Comparison of ENCODE assay signal across 9 cellular contexts in genomic region chr12:52315721-52316120, GRCh38. TPM values are rescaled to one million over a fixed set of nuclear protein-coding genes. Genes with fewer than 3 reads are reported as not detected.
DNase-seq lines count a peak whose midpoint lies in the region; TF ChIP-seq lines count a peak whose summit lies in the region.
"Not testable (repeated sequence)": the region's sequence is repeated elsewhere in the genome, so short reads cannot be mapped to it uniquely, and the experiment has no call there.
"Had no signal": no experiment of that assay in that cellular context is flagged by ENCODE, and none has a peak within 500 bp of the region (broad histone marks: within the 10 kb centered on the region; RNA-seq: fewer than 3 reads in every experiment).

No MANE protein-coding gene starts in this region.

- H3K18ac ChIP-seq in trophoblast cell (ENCODE audit: low read length), result not testable (repeated sequence)

- H3K14ac ChIP-seq in trophoblast cell (ENCODE audit: low read length), result not testable (repeated sequence)

- H3K36me3 ChIP-seq in OCI-LY1 (ENCODE audit: insufficient read depth, low read length); brain microvascular endothelial cell (replicated peaks); cardiac muscle cell; trophoblast cell (ENCODE audit: control insufficient read depth in 1 of 2, insufficient read depth in 2 of 2, low read length in 2 of 2): not testable (repeated sequence)

- not testable (repeated sequence) for H3K79me1 ChIP-seq in trophoblast cell (ENCODE audit: low read length)

- WGBS in trophoblast cell (ENCODE audit: extremely low coverage, insufficient coverage, insufficient read length), result no CpG with 5 or more reads among the region's 9 CpGs

- H3K27ac ChIP-seq in OCI-LY1 (ENCODE audit: low read depth, low read length, poor library complexity, severe bottlenecking); brain microvascular endothelial cell; cardiac muscle cell; trophoblast cell (ENCODE audit: low read depth, low read length): not testable (repeated sequence)

- not testable (repeated sequence) for H4K12ac ChIP-seq in trophoblast cell (ENCODE audit: low read depth, low read length)

- in situ Hi-C loops in brain microvascular endothelial cell (cut with HindIII; ENCODE audit: low pct_ligation_motif_present, low sequenced_read_pairs), result not testable (repeated sequence)

- not testable (repeated sequence) for H4K91ac ChIP-seq in trophoblast cell (ENCODE audit: low read depth, low read length)

- DNase-seq in ELF-1 (ENCODE audit: low read depth, low spot score), result peak; percentile 57
- DNase-seq in HuH-7.5 (ENCODE audit: low spot score), result peak; percentile 59
- DNase-seq in activated CD4-positive, alpha-beta T cell treated with anti-CD3 and anti-CD28 coated beads, Interleukin-2, amount 10 ng/mL, durations not matched to agents 7 days and 5 days, result peak; percentile 46
- not testable (repeated sequence) for DNase-seq in brain microvascular endothelial cell
- peak in 1 of 2 donors; percentile 17 for DNase-seq in cardiac muscle cell (ENCODE audit: low read depth in 1 of 2, low spot score in 1 of 2)
- DNase-seq in trophoblast cell, result peak; percentile 5 to 37

- H3K4me3 Mint-ChIP-seq in activated CD4-positive, alpha-beta T cell treated with anti-CD3 and anti-CD28 coated beads, Interleukin-2, amount 10 ng/mL, durations not matched to agents 7 days and 5 days, result not testable (repeated sequence)

- H3K27me3 ChIP-seq in OCI-LY1 (ENCODE audit: insufficient read depth, low read length), result peaks cover 11% of the 10 kb centered on the region; the same call in 1 of the 2 replicates
- H3K27me3 ChIP-seq in brain microvascular endothelial cell (replicated peaks), result peaks cover 45% of the 10 kb centered on the region
- H3K27me3 ChIP-seq in cardiac muscle cell, result peaks cover 66% of the 10 kb centered on the region
- not testable (repeated sequence) for H3K27me3 ChIP-seq in trophoblast cell (ENCODE audit: insufficient read depth, low read length)

- H3K4me1 Mint-ChIP-seq in activated CD4-positive, alpha-beta T cell treated with anti-CD3 and anti-CD28 coated beads, Interleukin-2, amount 10 ng/mL, durations not matched to agents 7 days and 5 days, result not testable (repeated sequence)

- not testable (repeated sequence) for H3K9me2 ChIP-seq in OCI-LY1 (ENCODE audit: low read depth, low read length)

- not testable (repeated sequence) for H3F3A ChIP-seq in OCI-LY1 (ENCODE audit: insufficient read depth, low read length)

- H3K4me2 ChIP-seq in OCI-LY1 (ENCODE audit: low read length); trophoblast cell (ENCODE audit: low read length): not testable (repeated sequence)

- not testable (repeated sequence) for H3K4me1 ChIP-seq in OCI-LY1 (ENCODE audit: insufficient read depth, low read length, severe bottlenecking); cardiac muscle cell (ENCODE audit: low read depth); trophoblast cell (ENCODE audit: control insufficient read depth in 1 of 2, insufficient read depth in 2 of 2, low read length in 2 of 2)

- not testable (repeated sequence) for H3K9me3 Mint-ChIP-seq in activated CD4-positive, alpha-beta T cell treated with anti-CD3 and anti-CD28 coated beads, Interleukin-2, amount 10 ng/mL, durations not matched to agents 7 days and 5 days

- peaks cover 46% of the 10 kb centered on the region for H3K27me3 Mint-ChIP-seq in activated CD4-positive, alpha-beta T cell treated with anti-CD3 and anti-CD28 coated beads, Interleukin-2, amount 10 ng/mL, durations not matched to agents 7 days and 5 days

- POLR2A ChIA-PET in activated CD4-positive, alpha-beta T cell treated with anti-CD3 and anti-CD28 coated beads, Interleukin-2, amount 10 ng/mL, durations not matched to agents 7 days and 5 days (lab: Charles Lee), result not testable (repeated sequence)

- H3K4me3 ChIP-seq in OCI-LY1 (ENCODE audit: low read depth, low read length, poor library complexity, severe bottlenecking); brain microvascular endothelial cell (ENCODE audit: low read depth, low read length); cardiac muscle cell; trophoblast cell (ENCODE audit: low read depth, low read length): not testable (repeated sequence)

- H4K8ac ChIP-seq in trophoblast cell (ENCODE audit: low read depth, low read length), result not testable (repeated sequence)

- not testable (repeated sequence) for H3K27ac Mint-ChIP-seq in activated CD4-positive, alpha-beta T cell treated with anti-CD3 and anti-CD28 coated beads, Interleukin-2, amount 10 ng/mL, durations not matched to agents 7 days and 5 days

- CTCF ChIA-PET in activated CD4-positive, alpha-beta T cell treated with anti-CD3 and anti-CD28 coated beads, Interleukin-2, amount 10 ng/mL, durations not matched to agents 7 days and 5 days (lab: Charles Lee), result interaction anchor here (0.7 to 1.8 kb wide), 5 partner anchors 10 to 563 kb away, joined by 3 to 5 read pairs (median 5); no protein-coding TSS in a partner anchor

- not testable (repeated sequence) for H2BK120ac ChIP-seq in trophoblast cell (ENCODE audit: insufficient read depth, low read length, poor library complexity)

- H3K79me2 ChIP-seq in OCI-LY1 (ENCODE audit: insufficient read depth, low read length); trophoblast cell (ENCODE audit: control insufficient read depth, insufficient read depth, low read length, poor library complexity): not testable (repeated sequence)

- TF ChIP-seq CTCF in OCI-LY1 (IDR thresholded peaks at IDR 0.05; ENCODE audit: low read length), result peak; percentile 52
- peak; percentile 56 for TF ChIP-seq CTCF in brain microvascular endothelial cell (IDR thresholded peaks at IDR 0.05; ENCODE audit: low read depth, low read length, missing control alignments)
- TF ChIP-seq CTCF in cardiac muscle cell (IDR thresholded peaks at IDR 0.05; ENCODE audit: low read depth, low read length), result peak; percentile 36

- not testable (repeated sequence) for H3K23ac ChIP-seq in trophoblast cell (ENCODE audit: low read length)

- H3K9me3 ChIP-seq in OCI-LY1 (ENCODE audit: low read length); cardiac muscle cell (ENCODE audit: low read depth); trophoblast cell (ENCODE audit: insufficient read depth, low read depth, low read length): not testable (repeated sequence)

- not testable (repeated sequence) for H3K36me3 Mint-ChIP-seq in activated CD4-positive, alpha-beta T cell treated with anti-CD3 and anti-CD28 coated beads, Interleukin-2, amount 10 ng/mL, durations not matched to agents 7 days and 5 days (ENCODE audit: low read depth)

- H4K20me1 ChIP-seq in OCI-LY1 (ENCODE audit: insufficient read depth, low read length), result not testable (repeated sequence)

- H2AFZ ChIP-seq in OCI-LY1 (ENCODE audit: low read length); trophoblast cell (ENCODE audit: insufficient read depth, low read length, poor library complexity): not testable (repeated sequence)

- not testable (repeated sequence) for H2BK12ac ChIP-seq in trophoblast cell (ENCODE audit: low read length)

- not testable (repeated sequence) for H2BK5ac ChIP-seq in trophoblast cell (ENCODE audit: low read depth, low read length, poor library complexity)

- H3K9ac ChIP-seq in OCI-LY1 (ENCODE audit: low read length); trophoblast cell (ENCODE audit: low read length): not testable (repeated sequence)

- H3K4ac ChIP-seq in trophoblast cell (ENCODE audit: low read depth, low read length), result not testable (repeated sequence)

- H2AK5ac ChIP-seq in trophoblast cell (ENCODE audit: low read length), result not testable (repeated sequence)

RNA-seq across cellular contexts. Expression of gene KRT83, which starts 5.5 kb away (rescaled TPM):
- not detected for total RNA-seq in activated CD4-positive, alpha-beta T cell treated with anti-CD3 and anti-CD28 coated beads, Interleukin-2, amount 10 ng/mL, durations not matched to agents 7 days and 5 days
- not detected in 2 replicates for total RNA-seq in cardiac muscle cell
- polyA plus RNA-seq in cardiac muscle cell, result not detected in 2 replicates
- polyA plus RNA-seq in trophoblast cell (2013), result not detected in 2 replicates
- total RNA-seq: myocyte, right atrium auricular region had no signal

RNA-seq across cellular contexts. Expression of gene KRT81, which starts 24.4 kb away (rescaled TPM):
- not detected for total RNA-seq in activated CD4-positive, alpha-beta T cell treated with anti-CD3 and anti-CD28 coated beads, Interleukin-2, amount 10 ng/mL, durations not matched to agents 7 days and 5 days
- not detected in 2 replicates for total RNA-seq in cardiac muscle cell
- polyA plus RNA-seq in cardiac muscle cell, result not detected in 2 replicates
- polyA plus RNA-seq in trophoblast cell (2013), result 0.10 and 0.15 TPM in 2 replicates
- total RNA-seq: right atrium auricular region had no signal

RNA-seq across cellular contexts. Expression of gene KRT86, which starts 41.3 kb away (rescaled TPM):
- not detected for total RNA-seq in activated CD4-positive, alpha-beta T cell treated with anti-CD3 and anti-CD28 coated beads, Interleukin-2, amount 10 ng/mL, durations not matched to agents 7 days and 5 days
- 0.14 TPM in 1 of 2 replicates, not detected in the other for total RNA-seq in cardiac muscle cell
- polyA plus RNA-seq in cardiac muscle cell, result 0.35 TPM in 1 of 2 replicates, not detected in the other
- polyA plus RNA-seq in trophoblast cell (2013), result 0.10 and 0.14 TPM in 2 replicates
- total RNA-seq: right atrium auricular region had no signal

RNA-seq across cellular contexts. Expression of gene KRT85, which starts 51.6 kb away (rescaled TPM):
- total RNA-seq in activated CD4-positive, alpha-beta T cell treated with anti-CD3 and anti-CD28 coated beads, Interleukin-2, amount 10 ng/mL, durations not matched to agents 7 days and 5 days, result not detected
- 0.12 TPM in 1 of 2 replicates, not detected in the other for total RNA-seq in cardiac muscle cell
- polyA plus RNA-seq in cardiac muscle cell, result not detected in 2 replicates
- polyA plus RNA-seq in trophoblast cell (2013), result not detected in 2 replicates
- total RNA-seq: myocyte, right atrium auricular region had no signal
